In the genomic region with DNA sequence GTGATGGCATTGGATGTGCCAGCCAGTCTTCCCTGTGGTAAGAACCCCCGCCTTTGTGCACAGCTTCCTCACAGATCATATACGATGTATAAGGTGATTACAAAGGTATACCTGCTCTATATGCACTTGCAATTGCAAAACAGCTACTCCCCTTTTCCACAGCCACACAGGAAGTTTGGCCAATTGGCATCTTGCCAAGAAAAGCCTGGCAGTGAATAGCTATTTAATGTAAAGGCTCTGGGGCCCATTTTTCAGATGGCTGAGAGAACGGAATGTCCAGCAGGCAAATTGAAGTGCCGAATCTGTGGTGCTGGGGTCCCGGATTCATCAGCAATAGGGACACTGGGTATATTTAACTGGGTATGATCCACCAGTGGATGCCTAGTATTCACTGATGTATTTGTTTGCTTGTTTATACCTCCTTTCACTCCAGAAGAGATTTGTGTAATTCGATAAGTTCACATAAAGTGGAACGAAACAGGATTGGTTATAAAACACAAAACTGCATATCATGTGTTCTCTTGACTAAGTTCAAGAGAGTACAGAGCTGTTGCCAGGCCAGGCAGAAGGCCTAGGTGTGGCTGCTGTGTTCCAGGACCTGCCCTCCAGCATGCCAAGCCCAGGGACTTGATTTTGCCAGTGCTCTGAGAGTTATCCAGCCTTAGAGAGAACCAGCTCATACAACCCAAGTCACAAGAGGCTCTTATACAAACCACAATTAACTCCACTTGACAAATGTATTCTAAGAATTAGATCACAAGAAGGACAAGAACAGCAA, we compare ENCODE assay signal across 14 cellular contexts. TPM values are rescaled to one million over a fixed set of nuclear protein-coding genes. Genes with fewer than 3 reads are reported as not detected.
DNase-seq lines count a peak whose midpoint lies in the region; ATAC-seq lines count a peak whose summit lies in the region.
"Had no signal": no experiment of that assay in that cellular context is flagged by ENCODE, and none has a peak within 500 bp of the region (broad histone marks: within the 10 kb centered on the region; RNA-seq: fewer than 3 reads in every experiment).

No MANE protein-coding gene starts in this region.

- intact Hi-C loops in sciatic nerve (cut with DNase I): no loop called here

- DNase-seq in LoVo (ENCODE audit: low spot score): peak; percentile 37
- DNase-seq in NCI-H748 (lab: John Stamatoyannopoulos, UW; ENCODE audit: unreplicated experiment): peak; percentile 91
- DNase-seq in sciatic nerve (ENCODE audit: low spot score): no peak
- no peak for DNase-seq in amygdala (lab: John Stamatoyannopoulos, UW)
- DNase-seq in activated T-cell treated with anti-CD3 and anti-CD28 coated beads for 4 hours: no peak
- DNase-seq: activated CD4-positive, alpha-beta T cell treated with anti-CD3 and anti-CD28 coated beads for 48 hours; activated effector memory CD4-positive, alpha-beta T cell treated with anti-CD3 and anti-CD28 coated beads, Interleukin-2, amount 50 U/mL, for 16 hours; foreskin melanocyte; NCI-H524 treated with DMSO at 0.1 percent for 48 hours; stimulated activated naive CD4-positive, alpha-beta T cell; SW 1271 had no signal

- ATAC-seq in esophagus mucosa (peak; percentile 69), sciatic nerve (peak; percentile 67), GM18868 (IDR thresholded peaks at IDR 0.05; ENCODE audit: unreplicated experiment) (no peak)

RNA-seq across cellular contexts. Expression of gene GABRP, which starts 27.7 kb away (rescaled TPM):
- total RNA-seq in esophagus mucosa: 6.4 TPM
- total RNA-seq in sciatic nerve: 0.45 TPM
- total RNA-seq: H4 had no signal

Comparison
In these comparisons a context has a peak if more than half of its experiments do, and no peak if none do; other contexts are left out.
1. DNase-seq: peak in LoVo (single experiment) and NCI-H748 (single experiment); none in sciatic nerve (single experiment), amygdala (0 of 56) and activated T-cell treated with anti-CD3 and anti-CD28 coated beads for 4 hours (single experiment).